In genomic region chr1:13760340-13760739, GRCh38 we compare ENCODE assay signal across 1 cellular context.
TF ChIP-seq lines count a peak whose summit lies in the region.

No MANE protein-coding gene starts in this region.

TF ChIP-seq in HepG2, 621 proteins besides CTCF, POLR2A, EP300 and RAD21 (continued from another document):
- no peak for TF ChIP-seq ZNF234 (CRISPR knock-in tag; conservative IDR thresholded peaks at IDR 0.05)
- no peak for TF ChIP-seq RFX5 (IDR thresholded peaks at IDR 0.05; ENCODE audit: low read depth, low read length)
- TF ChIP-seq ATF7 (IDR thresholded peaks at IDR 0.05): no peak
- no peak for TF ChIP-seq ATF7 (CRISPR knock-in tag; IDR thresholded peaks at IDR 0.05)
- TF ChIP-seq ZNF558 (CRISPR knock-in tag; IDR thresholded peaks at IDR 0.05; ENCODE audit: borderline replicate concordance): no peak
- TF ChIP-seq HHEX (CRISPR knock-in tag; IDR thresholded peaks at IDR 0.05): no peak
- no peak for TF ChIP-seq DRAP1 (CRISPR knock-in tag; IDR thresholded peaks at IDR 0.05)
- TF ChIP-seq, protein P1, sequence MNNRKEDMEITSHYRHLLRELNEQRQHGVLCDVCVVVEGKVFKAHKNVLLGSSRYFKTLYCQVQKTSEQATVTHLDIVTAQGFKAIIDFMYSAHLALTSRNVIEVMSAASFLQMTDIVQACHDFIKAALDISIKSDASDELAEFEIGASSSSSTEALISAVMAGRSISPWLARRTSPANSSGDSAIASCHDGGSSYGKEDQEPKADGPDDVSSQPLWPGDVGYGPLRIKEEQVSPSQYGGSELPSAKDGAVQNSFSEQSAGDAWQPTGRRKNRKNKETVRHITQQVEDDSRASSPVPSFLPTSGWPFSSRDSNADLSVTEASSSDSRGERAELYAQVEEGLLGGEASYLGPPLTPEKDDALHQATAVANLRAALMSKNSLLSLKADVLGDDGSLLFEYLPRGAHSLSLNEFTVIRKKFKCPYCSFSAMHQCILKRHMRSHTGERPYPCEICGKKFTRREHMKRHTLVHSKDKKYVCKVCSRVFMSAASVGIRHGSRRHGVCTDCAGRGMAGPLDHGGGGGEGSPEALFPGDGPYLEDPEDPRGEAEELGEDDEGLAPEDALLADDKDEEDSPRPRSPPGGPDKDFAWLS (CRISPR knock-in tag; IDR thresholded peaks at IDR 0.05; ENCODE audit: borderline replicate concordance): no peak
- TF ChIP-seq STAT5B (CRISPR knock-in tag; IDR thresholded peaks at IDR 0.05): no peak
- TF ChIP-seq, protein P2, sequence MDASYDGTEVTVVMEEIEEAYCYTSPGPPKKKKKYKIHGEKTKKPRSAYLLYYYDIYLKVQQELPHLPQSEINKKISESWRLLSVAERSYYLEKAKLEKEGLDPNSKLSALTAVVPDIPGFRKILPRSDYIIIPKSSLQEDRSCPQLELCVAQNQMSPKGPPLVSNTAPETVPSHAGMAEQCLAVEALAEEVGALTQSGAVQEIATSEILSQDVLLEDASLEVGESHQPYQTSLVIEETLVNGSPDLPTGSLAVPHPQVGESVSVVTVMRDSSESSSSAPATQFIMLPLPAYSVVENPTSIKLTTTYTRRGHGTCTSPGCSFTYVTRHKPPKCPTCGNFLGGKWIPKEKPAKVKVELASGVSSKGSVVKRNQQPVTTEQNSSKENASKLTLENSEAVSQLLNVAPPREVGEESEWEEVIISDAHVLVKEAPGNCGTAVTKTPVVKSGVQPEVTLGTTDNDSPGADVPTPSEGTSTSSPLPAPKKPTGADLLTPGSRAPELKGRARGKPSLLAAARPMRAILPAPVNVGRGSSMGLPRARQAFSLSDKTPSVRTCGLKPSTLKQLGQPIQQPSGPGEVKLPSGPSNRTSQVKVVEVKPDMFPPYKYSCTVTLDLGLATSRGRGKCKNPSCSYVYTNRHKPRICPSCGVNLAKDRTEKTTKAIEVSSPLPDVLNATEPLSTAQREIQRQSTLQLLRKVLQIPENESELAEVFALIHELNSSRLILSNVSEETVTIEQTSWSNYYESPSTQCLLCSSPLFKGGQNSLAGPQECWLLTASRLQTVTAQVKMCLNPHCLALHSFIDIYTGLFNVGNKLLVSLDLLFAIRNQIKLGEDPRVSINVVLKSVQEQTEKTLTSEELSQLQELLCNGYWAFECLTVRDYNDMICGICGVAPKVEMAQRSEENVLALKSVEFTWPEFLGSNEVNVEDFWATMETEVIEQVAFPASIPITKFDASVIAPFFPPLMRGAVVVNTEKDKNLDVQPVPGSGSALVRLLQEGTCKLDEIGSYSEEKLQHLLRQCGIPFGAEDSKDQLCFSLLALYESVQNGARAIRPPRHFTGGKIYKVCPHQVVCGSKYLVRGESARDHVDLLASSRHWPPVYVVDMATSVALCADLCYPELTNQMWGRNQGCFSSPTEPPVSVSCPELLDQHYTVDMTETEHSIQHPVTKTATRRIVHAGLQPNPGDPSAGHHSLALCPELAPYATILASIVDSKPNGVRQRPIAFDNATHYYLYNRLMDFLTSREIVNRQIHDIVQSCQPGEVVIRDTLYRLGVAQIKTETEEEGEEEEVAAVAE (CRISPR knock-in tag; IDR thresholded peaks at IDR 0.05; ENCODE audit: borderline replicate concordance): no peak
- peak; percentile 15; the same call in 1 of the 2 replicates for TF ChIP-seq ZNF629 (CRISPR knock-in tag; conservative IDR thresholded peaks at IDR 0.05)
- TF ChIP-seq ZNF788 (CRISPR knock-in tag; IDR thresholded peaks at IDR 0.05; ENCODE audit: borderline replicate concordance): no peak
- TF ChIP-seq MAFF (IDR thresholded peaks at IDR 0.05; ENCODE audit: low read depth, low read length): peak; percentile 42; the same call in 1 of the 2 replicates
- TF ChIP-seq, protein P3, sequence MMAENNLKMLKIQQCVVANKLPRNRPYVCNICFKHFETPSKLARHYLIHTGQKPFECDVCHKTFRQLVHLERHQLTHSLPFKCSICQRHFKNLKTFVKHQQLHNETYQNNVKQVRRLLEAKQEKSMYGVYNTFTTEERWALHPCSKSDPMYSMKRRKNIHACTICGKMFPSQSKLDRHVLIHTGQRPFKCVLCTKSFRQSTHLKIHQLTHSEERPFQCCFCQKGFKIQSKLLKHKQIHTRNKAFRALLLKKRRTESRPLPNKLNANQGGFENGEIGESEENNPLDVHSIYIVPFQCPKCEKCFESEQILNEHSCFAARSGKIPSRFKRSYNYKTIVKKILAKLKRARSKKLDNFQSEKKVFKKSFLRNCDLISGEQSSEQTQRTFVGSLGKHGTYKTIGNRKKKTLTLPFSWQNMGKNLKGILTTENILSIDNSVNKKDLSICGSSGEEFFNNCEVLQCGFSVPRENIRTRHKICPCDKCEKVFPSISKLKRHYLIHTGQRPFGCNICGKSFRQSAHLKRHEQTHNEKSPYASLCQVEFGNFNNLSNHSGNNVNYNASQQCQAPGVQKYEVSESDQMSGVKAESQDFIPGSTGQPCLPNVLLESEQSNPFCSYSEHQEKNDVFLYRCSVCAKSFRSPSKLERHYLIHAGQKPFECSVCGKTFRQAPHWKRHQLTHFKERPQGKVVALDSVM (CRISPR knock-in tag; IDR thresholded peaks at IDR 0.05): no peak
